ENCODE assay signal across 14 cellular contexts in genomic region chr10:46019170-46019528, GRCh38. TPM values are rescaled to one million over a fixed set of nuclear protein-coding genes. Genes with fewer than 3 reads are reported as not detected.
DNase-seq lines count a peak whose midpoint lies in the region; ATAC-seq, FAIRE-seq and TF ChIP-seq lines count a peak whose summit lies in the region.
"Had no signal": no experiment of that assay in that cellular context is flagged by ENCODE, and none has a peak within 500 bp of the region (broad histone marks: within the 10 kb centered on the region; RNA-seq: fewer than 3 reads in every experiment).

No MANE protein-coding gene starts in this region.

- H3K9ac ChIP-seq in endothelial cell of umbilical vein (replicated peaks; ENCODE audit: extremely low read depth, insufficient read depth, low read length), result peak overlapping the region; percentile 57

- peaks cover 74% of the 10 kb centered on the region for H3K4me1 Mint-ChIP-seq in activated naive CD8-positive, alpha-beta T cell (ENCODE audit: low read depth)
- peaks cover 70% of the 10 kb centered on the region for H3K4me1 Mint-ChIP-seq in activated naive CD8-positive, alpha-beta T cell treated with anti-CD3 and anti-CD28 coated beads for 36 hours

- no peak for DNase-seq in activated naive CD8-positive, alpha-beta T cell treated with anti-CD3 and anti-CD28 coated beads for 36 hours
- DNase-seq in endothelial cell of umbilical vein (ENCODE audit: low read depth, low spot score) (peak; percentile 13), transverse colon (no peak), SJCRH30 (no peak), NCI-H1048 (lab: John Stamatoyannopoulos, UW) (no peak)
- DNase-seq: central memory CD4-positive, alpha-beta T cell; EL; NCI-H146; NCI-H69; SHP77 had no signal

- no peaks in the 10 kb centered on the region for H3K27me3 Mint-ChIP-seq in activated naive CD8-positive, alpha-beta T cell
- H3K27me3 Mint-ChIP-seq in activated naive CD8-positive, alpha-beta T cell treated with anti-CD3 and anti-CD28 coated beads for 36 hours, result no peaks in the 10 kb centered on the region

- H3K4me2 ChIP-seq in endothelial cell of umbilical vein (ENCODE audit: insufficient read depth, low read length), result peak overlapping the region; percentile 81

- H3K4me3 ChIP-seq in endothelial cell of umbilical vein (replicated peaks in 1 of 3; ENCODE audit: insufficient read depth in 1 of 3, low read depth in 1 of 3, low read length in 3 of 3) (peak overlapping the region in 1 of 3 experiments; percentile 25), mononuclear cell (ENCODE audit: low read length) (peak overlapping the region; percentile 9), transverse colon (no peak overlapping the region), SJCRH30 (no peak overlapping the region)

- H3K27ac ChIP-seq in endothelial cell of umbilical vein (ENCODE audit: insufficient read depth, low read depth, low read length) (peak overlapping the region; percentile 81), transverse colon (peak overlapping the region; percentile 23 to 49 (median 32)), SJCRH30 (no peak overlapping the region)

- H3K79me2 ChIP-seq in endothelial cell of umbilical vein (ENCODE audit: control insufficient read depth, insufficient read depth, low read length), result peaks cover 88% of the 10 kb centered on the region

- intact Hi-C loops in endothelial cell of umbilical vein (cut with micrococcal nuclease), result no loop called here
- intact Hi-C loops in transverse colon (cut with DNase I; ENCODE audit: low total_unique reads), result no loop called here

- TF ChIP-seq CTCF in endothelial cell of umbilical vein (IDR thresholded peaks at IDR 0.05; ENCODE audit: extremely low read depth in 1 of 2, insufficient read depth in 1 of 2, low read depth in 1 of 2, low read length in 2 of 2), result no peak
- TF ChIP-seq CTCF in transverse colon (IDR thresholded peaks at IDR 0.05), result no peak

- H3K9me3 Mint-ChIP-seq in activated naive CD8-positive, alpha-beta T cell (ENCODE audit: low read depth), result no peaks in the 10 kb centered on the region
- H3K9me3 Mint-ChIP-seq in activated naive CD8-positive, alpha-beta T cell treated with anti-CD3 and anti-CD28 coated beads for 36 hours, result no peaks in the 10 kb centered on the region

- POLR2A ChIA-PET in endothelial cell of umbilical vein (lab: Charles Lee), result interaction anchor here (1.1 kb wide), 1 partner anchor 9 kb away, joined by 3 read pairs; no protein-coding TSS in a partner anchor

- TF ChIP-seq POLR2A in endothelial cell of umbilical vein (IDR thresholded peaks at IDR 0.05; ENCODE audit: low read depth, low read length) (no peak), transverse colon (IDR thresholded peaks at IDR 0.05) (no peak)

- dilution Hi-C loops in endothelial cell of umbilical vein (cut with MboI; ENCODE audit: extremely low pct_ligation_motif_present, low sequenced_read_pairs), result no loop called here

- no peak for ATAC-seq in HG03520 (IDR thresholded peaks at IDR 0.05; ENCODE audit: unreplicated experiment)

- FAIRE-seq in endothelial cell of umbilical vein (lab: Jason Lieb, UNC), result no peak

- H3K27me3 ChIP-seq in endothelial cell of umbilical vein (ENCODE audit: control insufficient read depth in 2 of 2, insufficient read depth in 2 of 2, low read length in 2 of 2) (no peaks in the 10 kb centered on the region), mononuclear cell (ENCODE audit: insufficient read depth, low read length) (no peaks in the 10 kb centered on the region), transverse colon (no peaks in the 10 kb centered on the region), SJCRH30 (no peaks in the 10 kb centered on the region)

- H4K20me1 ChIP-seq in endothelial cell of umbilical vein (replicated peaks; ENCODE audit: control insufficient read depth, extremely low read depth, insufficient read depth, low read length), result no peaks in the 10 kb centered on the region

- CTCF ChIA-PET in endothelial cell of umbilical vein (lab: Charles Lee), result interaction anchor here (1.7 to 3.9 kb wide), 3 partner anchors 10 to 769 kb away, joined by 5 to 18 read pairs (median 9); no protein-coding TSS in a partner anchor

- H3K4me3 Mint-ChIP-seq in activated naive CD8-positive, alpha-beta T cell, result peak overlapping the region; percentile 71
- H3K4me3 Mint-ChIP-seq in activated naive CD8-positive, alpha-beta T cell treated with anti-CD3 and anti-CD28 coated beads for 36 hours, result no peak overlapping the region

- BruUV-seq in endothelial cell of umbilical vein (replicated peaks; lab: Mats Ljungman, UMichigan), result no TSS peak

- H3K36me3 ChIP-seq in endothelial cell of umbilical vein (ENCODE audit: control insufficient read depth in 2 of 2, extremely low read depth in 1 of 2, insufficient read depth in 2 of 2, low read length in 2 of 2), result peaks cover 6 to 9% of the 10 kb centered on the region in 2 experiments
- peaks cover 0 to 3% (median under 1%) of the 10 kb centered on the region in 4 donors for H3K36me3 ChIP-seq in transverse colon
- H3K36me3 ChIP-seq in SJCRH30, result no peaks in the 10 kb centered on the region

- TF ChIP-seq EP300 in transverse colon (IDR thresholded peaks at IDR 0.05; ENCODE audit: low read depth), result no peak

- peak overlapping the region; percentile 89 for H3K27ac Mint-ChIP-seq in activated naive CD8-positive, alpha-beta T cell
- H3K27ac Mint-ChIP-seq in activated naive CD8-positive, alpha-beta T cell treated with anti-CD3 and anti-CD28 coated beads for 36 hours, result no peak overlapping the region

- in situ Hi-C loops in transverse colon (cut with MboI; ENCODE audit: low pct_ligation_motif_present in 1 of 4, low pct_unique_long_range_greater_than_20kb in 1 of 4, low sequenced_read_pairs in 3 of 4), result no loop called here

- 94% methylated on average over 3 of the region's 3 CpGs; no CpG with 5 or more reads in 1 of the 2 donors for WGBS in transverse colon (ENCODE audit: low coverage in 1 of 2), 2 donors

- no peak overlapping the region for H2AFZ ChIP-seq in endothelial cell of umbilical vein (ENCODE audit: low read depth, low read length)

- H3K9me1 ChIP-seq in endothelial cell of umbilical vein (replicated peaks; ENCODE audit: control insufficient read depth, extremely low read depth, insufficient read depth, low read length), result no peaks in the 10 kb centered on the region

- H3K36me3 Mint-ChIP-seq in activated naive CD8-positive, alpha-beta T cell, result peaks cover 3% of the 10 kb centered on the region
- H3K36me3 Mint-ChIP-seq in activated naive CD8-positive, alpha-beta T cell treated with anti-CD3 and anti-CD28 coated beads for 36 hours, result peaks cover 18% of the 10 kb centered on the region

- H3K4me1 ChIP-seq in endothelial cell of umbilical vein (ENCODE audit: control insufficient read depth, extremely low read depth, insufficient read depth, low read length) (peaks cover 52% of the 10 kb centered on the region), mononuclear cell (ENCODE audit: insufficient read depth, low read length) (peaks cover 59% of the 10 kb centered on the region), transverse colon (peaks cover 21 to 68% (median 52%) of the 10 kb centered on the region in 4 donors), SJCRH30 (no peaks in the 10 kb centered on the region)

- no peaks in the 10 kb centered on the region for H3K9me3 ChIP-seq in endothelial cell of umbilical vein (replicated peaks; ENCODE audit: control insufficient read depth, insufficient read depth, low read length)
- no peaks in the 10 kb centered on the region for H3K9me3 ChIP-seq in mononuclear cell (ENCODE audit: low read depth, low read length)
- no peaks in the 10 kb centered on the region for H3K9me3 ChIP-seq in transverse colon
- no peaks in the 10 kb centered on the region for H3K9me3 ChIP-seq in SJCRH30 (replicated peaks)

RNA-seq across cellular contexts. Expression of gene NCOA4, which starts 11.3 kb away (rescaled TPM):
- 100 to 1,000 TPM; 109 to 111 TPM for total RNA-seq in activated naive CD8-positive, alpha-beta T cell treated with anti-CD3 and anti-CD28 coated beads for 36 hours
- total RNA-seq in endothelial cell of umbilical vein (119 and 127 TPM in 2 replicates), mononuclear cell (265 TPM), transverse colon (100 to 1,000 TPM; 129 to 208 (median 178) TPM)
- polyA plus RNA-seq in endothelial cell of umbilical vein, result 55.5 and 62.1 TPM in 2 replicates
- polyA plus RNA-seq in endothelial cell of umbilical vein (2011; cell fraction: cytosol; rRNA removed), result 85.7 and 94.7 TPM in 2 replicates
- polyA plus RNA-seq in endothelial cell of umbilical vein (2011; cell fraction: nucleus; rRNA removed), result 50.5 and 61.4 TPM in 2 replicates
- 107 and 142 TPM in 2 replicates for polyA plus RNA-seq in endothelial cell of umbilical vein (2012)
- 174 and 175 TPM in 2 replicates for polyA minus RNA-seq in endothelial cell of umbilical vein
- 79.4 TPM for polyA minus RNA-seq in endothelial cell of umbilical vein (2011; cell fraction: cytosol; rRNA and poly(A)+ RNA removed)
- 39.6 and 56.8 TPM in 2 replicates for polyA minus RNA-seq in endothelial cell of umbilical vein (2011; cell fraction: nucleus; rRNA and poly(A)+ RNA removed)
- total RNA-seq in SJCRH30 (2014; rRNA removed; shearing (Covaris generic)), result 46.8 and 47.5 TPM in 2 replicates

RNA-seq across cellular contexts. Expression of gene MSMB, which starts 26.9 kb away (rescaled TPM):
- not detected for total RNA-seq in activated naive CD8-positive, alpha-beta T cell treated with anti-CD3 and anti-CD28 coated beads for 36 hours
- total RNA-seq in endothelial cell of umbilical vein, result not detected in 2 replicates
- polyA plus RNA-seq in endothelial cell of umbilical vein, result not detected in 2 replicates
- polyA plus RNA-seq in endothelial cell of umbilical vein (2011; cell fraction: cytosol; rRNA removed), result not detected in 2 replicates
- not detected in 2 replicates for polyA plus RNA-seq in endothelial cell of umbilical vein (2011; cell fraction: nucleus; rRNA removed)
- 0.79 TPM in 1 of 2 replicates, not detected in the other for polyA plus RNA-seq in endothelial cell of umbilical vein (2012)
- not detected in 2 replicates for polyA minus RNA-seq in endothelial cell of umbilical vein
- not detected for polyA minus RNA-seq in endothelial cell of umbilical vein (2011; cell fraction: cytosol; rRNA and poly(A)+ RNA removed)
- not detected in 2 replicates for polyA minus RNA-seq in endothelial cell of umbilical vein (2011; cell fraction: nucleus; rRNA and poly(A)+ RNA removed)
- not detected for total RNA-seq in mononuclear cell
- total RNA-seq in transverse colon, result not detected
- total RNA-seq in SJCRH30 (2014; rRNA removed; shearing (Covaris generic)), result not detected in 2 replicates
- total RNA-seq: H4 had no signal

RNA-seq across cellular contexts. Expression of gene TIMM23, which starts 46.9 kb away (rescaled TPM):
- total RNA-seq in activated naive CD8-positive, alpha-beta T cell treated with anti-CD3 and anti-CD28 coated beads for 36 hours, result 100 to 1,000 TPM; 115 to 117 TPM
- total RNA-seq in endothelial cell of umbilical vein (77.2 and 78.1 TPM in 2 replicates), mononuclear cell (39.8 TPM), transverse colon (10 to 100 TPM; 17.2 to 52.6 (median 35.9) TPM)
- polyA plus RNA-seq in endothelial cell of umbilical vein, result 76.4 and 94.6 TPM in 2 replicates
- 82.4 and 95.6 TPM in 2 replicates for polyA plus RNA-seq in endothelial cell of umbilical vein (2011; cell fraction: cytosol; rRNA removed)
- 43.6 and 57.3 TPM in 2 replicates for polyA plus RNA-seq in endothelial cell of umbilical vein (2011; cell fraction: nucleus; rRNA removed)
- polyA plus RNA-seq in endothelial cell of umbilical vein (2012), result 110 and 129 TPM in 2 replicates
- 67.7 and 74.3 TPM in 2 replicates for polyA minus RNA-seq in endothelial cell of umbilical vein
- polyA minus RNA-seq in endothelial cell of umbilical vein (2011; cell fraction: cytosol; rRNA and poly(A)+ RNA removed), result 55.9 TPM
- polyA minus RNA-seq in endothelial cell of umbilical vein (2011; cell fraction: nucleus; rRNA and poly(A)+ RNA removed), result 21.2 and 27.1 TPM in 2 replicates
- 67.0 and 75.1 TPM in 2 replicates for total RNA-seq in SJCRH30 (2014; rRNA removed; shearing (Covaris generic))
